14 cellular contexts compared by ENCODE assay signal in the genomic region with DNA sequence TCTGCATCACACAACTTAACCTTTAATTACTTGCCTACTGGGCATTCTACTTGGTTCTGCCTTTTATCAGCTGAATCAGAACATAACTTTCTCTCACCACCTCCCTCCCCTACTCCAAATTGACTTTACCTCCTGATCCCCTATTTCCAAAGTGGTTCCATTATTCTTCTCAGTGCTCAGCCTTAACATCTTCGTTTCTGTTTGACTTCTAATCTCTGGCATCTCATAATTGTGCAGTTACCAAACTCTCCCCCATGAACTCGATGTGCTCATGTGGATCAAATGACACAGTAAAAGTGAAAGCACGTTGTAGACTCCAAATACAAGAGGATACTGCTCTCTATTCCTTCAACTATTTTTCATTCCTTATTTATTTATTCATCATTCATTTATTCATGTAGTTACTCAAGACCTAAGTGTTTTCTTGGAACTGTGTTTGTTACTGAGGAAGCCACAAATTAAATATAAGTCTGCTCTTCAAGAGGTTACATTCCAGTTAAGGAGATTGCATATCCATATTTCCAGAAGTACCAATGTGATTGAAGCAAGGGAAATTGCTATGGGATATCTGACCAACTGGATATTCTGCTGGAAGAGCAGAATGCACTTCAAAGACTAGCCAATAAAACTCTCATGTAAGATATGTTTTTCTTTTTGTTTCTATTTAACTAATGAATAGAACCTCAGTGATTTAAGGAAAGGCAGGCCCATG.
DNase-seq lines count a peak whose midpoint lies in the region; ATAC-seq and TF ChIP-seq lines count a peak whose summit lies in the region.
"Had no signal": no experiment of that assay in that cellular context is flagged by ENCODE, and none has a peak within 500 bp of the region (broad histone marks: within the 10 kb centered on the region; RNA-seq: fewer than 3 reads in every experiment).

No MANE protein-coding gene starts in this region.

- no peaks in the 10 kb centered on the region for H3K36me3 Mint-ChIP-seq in MCF 10A (ENCODE audit: insufficient read depth, unreplicated experiment)

- no TSS peak for BruUV-seq in MCF 10A (replicated peaks; lab: Mats Ljungman, UMichigan)

- intact Hi-C loops in MCF 10A (cut with micrococcal nuclease) (no loop called here), breast epithelium (cut with DNase I; ENCODE audit: low total_unique reads) (no loop called here), upper lobe of right lung (cut with DNase I) (no loop called here)

- H3K27ac ChIP-seq in breast epithelium (no peak overlapping the region), SJCRH30 (no peak overlapping the region), upper lobe of right lung (no peak overlapping the region)

- no peak for TF ChIP-seq CTCF in MCF 10A (IDR thresholded peaks at IDR 0.05; ENCODE audit: unreplicated experiment)
- no peak for TF ChIP-seq CTCF in breast epithelium (IDR thresholded peaks at IDR 0.05)
- TF ChIP-seq CTCF in upper lobe of right lung (IDR thresholded peaks at IDR 0.05): no peak

- no peak overlapping the region for H3K4me3 Mint-ChIP-seq in MCF 10A (ENCODE audit: unreplicated experiment)
- H3K4me3 Mint-ChIP-seq: nephron had no signal

- H3K27me3 ChIP-seq in breast epithelium (no peaks in the 10 kb centered on the region), SJCRH30 (no peaks in the 10 kb centered on the region), upper lobe of right lung (no peaks in the 10 kb centered on the region)
- H3K27me3 ChIP-seq: BE2C had no signal

- CTCF ChIA-PET in MCF 10A (lab: Yijun Ruan, JAX): interaction anchor here (0.6 kb wide), 1 partner anchor 35 kb away, joined by 3 read pairs; no protein-coding TSS in a partner anchor

- ATAC-seq in upper lobe of right lung (peak; percentile 25), HG02642 (IDR thresholded peaks at IDR 0.05; ENCODE audit: poor library complexity, unreplicated experiment) (no peak)

- no peak overlapping the region for H3K4me3 ChIP-seq in breast epithelium
- peak overlapping the region; percentile 5 for H3K4me3 ChIP-seq in SJCRH30
- no peak overlapping the region for H3K4me3 ChIP-seq in upper lobe of right lung

- POLR2A ChIA-PET in MCF 10A (lab: Yijun Ruan, JAX): no interaction called here

- no peaks in the 10 kb centered on the region for H3K27me3 Mint-ChIP-seq in MCF 10A (ENCODE audit: insufficient read depth, unreplicated experiment)

- peak; percentile 15 for DNase-seq in MCF 10A (ENCODE audit: unreplicated experiment)
- DNase-seq in breast epithelium (ENCODE audit: low spot score in 2 of 2): no peak
- peak; percentile 31 to 70 for DNase-seq in SJCRH30
- DNase-seq in fibroblast of the conjunctiva (ENCODE audit: low read depth): peak; percentile 24
- DNase-seq in upper lobe of right lung: no peak
- DNase-seq in central memory CD4-positive, alpha-beta T cell: no peak
- DNase-seq in stimulated activated CD4-positive, alpha-beta T cell treated with anti-CD3 and anti-CD28 coated beads, Interleukin-4, amount 100 ng/mL, for 24 hours: no peak
- DNase-seq: activated CD4-positive, alpha-beta T cell treated with anti-CD3 and anti-CD28 coated beads for 4 hours; BE2C; caudate nucleus; erythroblast; stimulated activated CD4-positive, alpha-beta T cell treated with anti-CD3 and anti-CD28 coated beads, Interleukin-12 subunit alpha, Interleukin-12 subunit beta, amount 100 ng/mL, for 4 hours had no signal

- no peaks in the 10 kb centered on the region for H3K4me1 ChIP-seq in breast epithelium
- no peaks in the 10 kb centered on the region; the same call in 1 of the 2 replicates for H3K4me1 ChIP-seq in SJCRH30
- peaks cover 12% of the 10 kb centered on the region for H3K4me1 ChIP-seq in upper lobe of right lung

- no peaks in the 10 kb centered on the region for H3K36me3 ChIP-seq in breast epithelium
- no peaks in the 10 kb centered on the region for H3K36me3 ChIP-seq in SJCRH30
- no peaks in the 10 kb centered on the region for H3K36me3 ChIP-seq in upper lobe of right lung
- H3K36me3 ChIP-seq: BE2C had no signal

- no peak overlapping the region for H3K27ac Mint-ChIP-seq in MCF 10A (ENCODE audit: low read depth, unreplicated experiment)
- H3K27ac Mint-ChIP-seq: nephron had no signal

- no peaks in the 10 kb centered on the region for H3K9me3 Mint-ChIP-seq in MCF 10A (ENCODE audit: unreplicated experiment)

- peaks cover 6% of the 10 kb centered on the region for H3K4me1 Mint-ChIP-seq in MCF 10A (ENCODE audit: insufficient read depth, unreplicated experiment)

- H3K9me3 ChIP-seq in breast epithelium: no peaks in the 10 kb centered on the region
- no peaks in the 10 kb centered on the region for H3K9me3 ChIP-seq in SJCRH30 (replicated peaks)
- no peaks in the 10 kb centered on the region for H3K9me3 ChIP-seq in upper lobe of right lung
- H3K9me3 ChIP-seq: BE2C had no signal

- no peak for TF ChIP-seq POLR2A in breast epithelium (IDR thresholded peaks at IDR 0.05)

Comparison
In these comparisons a context has a peak if more than half of its experiments do, and no peak if none do; other contexts are left out.
1. DNase-seq: peak in MCF 10A (single experiment), SJCRH30 (2 of 2) and fibroblast of the conjunctiva (single experiment); none in breast epithelium (0 of 2), upper lobe of right lung (single experiment), central memory CD4-positive, alpha-beta T cell (single experiment) and stimulated activated CD4-positive, alpha-beta T cell treated with anti-CD3 and anti-CD28 coated beads, Interleukin-4, amount 100 ng/mL, for 24 hours (single experiment).